Comparison of ENCODE assay signal across 23 cellular contexts in the genomic region with DNA sequence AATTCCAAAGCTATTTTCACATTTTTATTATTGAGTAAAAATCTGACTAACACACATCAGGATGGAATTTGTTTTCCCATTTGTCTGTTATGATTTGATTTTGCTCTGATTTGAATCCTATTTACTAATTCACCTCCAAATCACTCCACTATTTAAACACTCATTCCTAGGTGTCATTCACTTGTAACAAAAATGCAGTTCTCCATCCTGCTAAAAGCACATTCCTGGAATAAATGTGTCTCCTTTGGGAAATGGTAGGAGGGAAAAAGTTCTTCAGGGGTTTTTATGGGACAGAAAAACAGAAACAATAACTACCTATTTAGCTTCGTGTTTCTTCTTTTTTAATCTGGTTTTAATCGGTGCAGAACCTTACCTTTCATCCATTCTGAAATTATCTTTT.
DNase-seq lines count a peak whose midpoint lies in the region; ATAC-seq and TF ChIP-seq lines count a peak whose summit lies in the region.
"Had no signal": no experiment of that assay in that cellular context is flagged by ENCODE, and none has a peak within 500 bp of the region (broad histone marks: within the 10 kb centered on the region; RNA-seq: fewer than 3 reads in every experiment).

No MANE protein-coding gene starts in this region.

- H3K36me3 ChIP-seq in SK-N-MC (ENCODE audit: insufficient read depth, low read length) (no peaks in the 10 kb centered on the region), parathyroid adenoma (ENCODE audit: control insufficient read depth, insufficient read depth, low read length) (no peaks in the 10 kb centered on the region), PC-9 (ENCODE audit: low read depth) (no peaks in the 10 kb centered on the region)
- H3K36me3 ChIP-seq: Peyer's patch had no signal

- peak overlapping the region; percentile 100 for H3K27ac ChIP-seq in SK-N-MC
- H3K27ac ChIP-seq in parathyroid adenoma, result no peak overlapping the region
- no peak overlapping the region for H3K27ac ChIP-seq in PC-9
- H3K27ac ChIP-seq: Peyer's patch had no signal

- TF ChIP-seq CTCF in parathyroid adenoma (IDR thresholded peaks at IDR 0.05) (no peak), PC-9 (conservative IDR thresholded peaks at IDR 0.05) (no peak)

- H3K9ac ChIP-seq in SK-N-MC (ENCODE audit: insufficient read length) (peak overlapping the region; percentile 33), parathyroid adenoma (no peak overlapping the region)
- H3K9ac ChIP-seq: SK-N-SH had no signal

- no peaks in the 10 kb centered on the region for H4K20me1 ChIP-seq in PC-9 (ENCODE audit: insufficient read depth)

- ATAC-seq in HG02840 (IDR thresholded peaks at IDR 0.05; ENCODE audit: low FRiP score, unreplicated experiment), result no peak
- ATAC-seq in HG02981 (IDR thresholded peaks at IDR 0.05; ENCODE audit: unreplicated experiment), result no peak
- no peak for ATAC-seq in GM21786 (IDR thresholded peaks at IDR 0.05; ENCODE audit: unreplicated experiment)
- ATAC-seq: GM23338 had no signal

- H3K9me3 ChIP-seq in SK-N-MC (ENCODE audit: low read depth, low read length) (no peaks in the 10 kb centered on the region), parathyroid adenoma (ENCODE audit: control insufficient read depth, low read length) (no peaks in the 10 kb centered on the region), PC-9 (ENCODE audit: insufficient read depth, low read depth) (no peaks in the 10 kb centered on the region)
- H3K9me3 ChIP-seq: Peyer's patch, SK-N-SH had no signal

- no peaks in the 10 kb centered on the region for H3K79me2 ChIP-seq in parathyroid adenoma
- H3K79me2 ChIP-seq in PC-9 (ENCODE audit: low read depth), result no peaks in the 10 kb centered on the region

- intact Hi-C loops in PC-9 (cut with micrococcal nuclease; ENCODE audit: unreplicated experiment), result no loop called here

- H3K27me3 ChIP-seq in parathyroid adenoma (ENCODE audit: control insufficient read depth, insufficient read depth, low read length), result no peaks in the 10 kb centered on the region
- H3K27me3 ChIP-seq in PC-9 (ENCODE audit: insufficient read depth, low read depth), result no peaks in the 10 kb centered on the region
- H3K27me3 ChIP-seq: Peyer's patch had no signal

- peak overlapping the region; percentile 42 for H3K4me2 ChIP-seq in parathyroid adenoma (ENCODE audit: low read length)
- H3K4me2 ChIP-seq in PC-9, result no peak overlapping the region
- H3K4me2 ChIP-seq: GM23338, SK-N-SH had no signal

- H2AFZ ChIP-seq in parathyroid adenoma, result peak overlapping the region; percentile 1
- H2AFZ ChIP-seq in PC-9, result no peak overlapping the region
- H2AFZ ChIP-seq: GM23338 had no signal

- POLR2A ChIA-PET in PC-9 (lab: Charles Lee; ENCODE audit: unreplicated experiment), result no interaction called here

- peak; percentile 90 for DNase-seq in DMS114 treated with DMSO at 0.1 percent for 48 hours (lab: John Stamatoyannopoulos, UW; ENCODE audit: unreplicated experiment)
- DNase-seq in SK-N-MC (ENCODE audit: low read depth, low spot score), result no peak
- DNase-seq in kidney tubule cell (ENCODE audit: low spot score), result peak; percentile 38
- DNase-seq in PC-9, result no peak
- DNase-seq: 8988T, Calu3, DMS153, DND-41, H9, HFFc6, KG1, MM.1S, NCI-H2029, NCI-H446 treated with DMSO at 0.1 percent for 48 hours, NCI-H526, Peyer's patch, SIG-M5, SK-N-SH had no signal

- peak overlapping the region; percentile 26; the same call in 1 of the 2 replicates for H3K4me3 ChIP-seq in SK-N-MC
- no peak overlapping the region for H3K4me3 ChIP-seq in parathyroid adenoma (ENCODE audit: low read depth, low read length)
- H3K4me3 ChIP-seq in PC-9, result no peak overlapping the region
- H3K4me3 ChIP-seq: GM23338, Peyer's patch had no signal

- no peaks in the 10 kb centered on the region for H3F3A ChIP-seq in PC-9 (ENCODE audit: insufficient read depth, low read depth)

- CTCF ChIA-PET in PC-9 (lab: Charles Lee), result no interaction called here

- peaks cover 9% of the 10 kb centered on the region for H3K4me1 ChIP-seq in parathyroid adenoma
- no peaks in the 10 kb centered on the region for H3K4me1 ChIP-seq in PC-9 (replicated peaks; ENCODE audit: insufficient read depth)

- no TSS peak for BruUV-seq in PC-9 (replicated peaks; lab: Mats Ljungman, UMichigan)

- H3K9me2 ChIP-seq in PC-9 (ENCODE audit: insufficient read depth), result no peaks in the 10 kb centered on the region
- H3K9me2 ChIP-seq: SK-N-SH had no signal

Comparison
In these comparisons a context has a peak if more than half of its experiments do, and no peak if none do; other contexts are left out.
1. DNase-seq: peak in DMS114 treated with DMSO at 0.1 percent for 48 hours (single experiment) and kidney tubule cell (single experiment); none in SK-N-MC (single experiment) and PC-9 (0 of 2).